8 cellular contexts compared by ENCODE assay signal in genomic region chrX:79366888-79367749, GRCh38. TPM values are rescaled to one million over a fixed set of nuclear protein-coding genes. Genes with fewer than 3 reads are reported as not detected.
DNase-seq lines count a peak whose midpoint lies in the region; ATAC-seq, FAIRE-seq and TF ChIP-seq lines count a peak whose summit lies in the region.

ITM2A (minus strand) TSS chrX:79367334; CDS start chrX:79367215, 119 bp downstream.

- TF ChIP-seq CTCF in Peyer's patch (IDR thresholded peaks at IDR 0.05) (no peak), hepatocyte (IDR thresholded peaks at IDR 0.05; ENCODE audit: poor library complexity) (no peak)

- H4K20me1 ChIP-seq in hepatocyte (ENCODE audit: insufficient read depth, poor library complexity, severe bottlenecking) = no peaks in the 10 kb centered on the region

- H3K9me3 ChIP-seq in Peyer's patch (no peaks in the 10 kb centered on the region), hepatocyte (ENCODE audit: low read depth) (no peaks in the 10 kb centered on the region)

- H3K9me2 ChIP-seq in hepatocyte (replicated peaks; ENCODE audit: insufficient read depth) = no peaks in the 10 kb centered on the region

- H3K4me3 ChIP-seq in Peyer's patch (peak within 1 kb of the TSS; percentile 49 to 56 (median 54)), hepatocyte (peak within 1 kb of the TSS; percentile 24)

- H3K27ac ChIP-seq in Peyer's patch (peak within 1 kb of the TSS; percentile 61 to 78 (median 74)), hepatocyte (no peak within 1 kb of the TSS)

- H3K79me2 ChIP-seq in hepatocyte = no peaks in the 10 kb centered on the region

- peak within 1 kb of the TSS; percentile 76 for H3K4me2 ChIP-seq in hepatocyte

- DNase-seq in GM03348 (ENCODE audit: low spot score) = peak; percentile 1
- peak; percentile 51 to 75 (median 63) for DNase-seq in Peyer's patch
- peak; percentile 66 for DNase-seq in activated naive CD4-positive, alpha-beta T cell treated with Interleukin-2 at 50 U/mL for 16 hours
- DNase-seq in hepatocyte (ENCODE audit: low spot score) = peak; percentile 35
- peak; percentile 31 to 42 for DNase-seq in stimulated activated CD4-positive, alpha-beta T cell treated with anti-CD3 and anti-CD28 coated beads, Interleukin-12 subunit alpha, Interleukin-12 subunit beta, amount 100 ng/mL, for 24 hours (ENCODE audit: low read depth in 2 of 2)
- DNase-seq in H54 (ENCODE audit: insufficient read length, low spot score) = no peak
- DNase-seq in NCI-H128 (lab: John Stamatoyannopoulos, UW; ENCODE audit: unreplicated experiment) = no peak

- H3K27me3 ChIP-seq in Peyer's patch = no peaks in the 10 kb centered on the region
- no peaks in the 10 kb centered on the region for H3K27me3 ChIP-seq in hepatocyte

- no peaks in the 10 kb centered on the region for H3K4me1 ChIP-seq in Peyer's patch
- H3K4me1 ChIP-seq in hepatocyte (ENCODE audit: insufficient read depth) = no peaks in the 10 kb centered on the region

- 39% methylated on average over 38 of the region's 38 CpGs for WGBS in hepatocyte (ENCODE audit: low lambda C conversion rate, missing lambda C conversion rate)

- TF ChIP-seq POLR2A in Peyer's patch (IDR thresholded peaks at IDR 0.05) (peak in 1 of 2 donors; percentile 12), H54 (IDR thresholded peaks at IDR 0.05; ENCODE audit: low read depth, low read length) (no peak)

- H2AFZ ChIP-seq in hepatocyte = peak within 1 kb of the TSS; percentile 3

- no peaks in the 10 kb centered on the region for H3K36me3 ChIP-seq in Peyer's patch
- no peaks in the 10 kb centered on the region for H3K36me3 ChIP-seq in hepatocyte (replicated peaks; ENCODE audit: insufficient read depth, low read depth)

- no peak for FAIRE-seq in H54 (lab: Jason Lieb, UNC)

- peak; percentile 75 for ATAC-seq in GM21825 (IDR thresholded peaks at IDR 0.05; ENCODE audit: unreplicated experiment)

RNA-seq across cellular contexts. Expression of gene ITM2A, which starts in this region (rescaled TPM):
- 10 to 100 TPM in 3 of 4 donors, 1 to 10 TPM in 1; 9.8 to 26.4 (median 13.4) TPM for total RNA-seq in Peyer's patch
- total RNA-seq in hepatocyte = 13.2 and 20.0 TPM in 2 replicates
- 11.6 and 16.1 TPM in 2 replicates for polyA plus RNA-seq in hepatocyte

Comparison
In these comparisons a context has a peak if more than half of its experiments do, and no peak if none do; other contexts are left out.
1. DNase-seq: peak in GM03348 (single experiment), Peyer's patch (3 of 3), activated naive CD4-positive, alpha-beta T cell treated with Interleukin-2 at 50 U/mL for 16 hours (single experiment), hepatocyte (single experiment) and stimulated activated CD4-positive, alpha-beta T cell treated with anti-CD3 and anti-CD28 coated beads, Interleukin-12 subunit alpha, Interleukin-12 subunit beta, amount 100 ng/mL, for 24 hours (2 of 2); none in H54 (single experiment) and NCI-H128 (single experiment).